ENCODE assay signal across 18 cellular contexts in genomic region chr12:21599143-21599999, GRCh38.
DNase-seq lines count a peak whose midpoint lies in the region; ATAC-seq lines count a peak whose summit lies in the region.
"Had no signal": no experiment of that assay in that cellular context is flagged by ENCODE, and none has a peak within 500 bp of the region (broad histone marks: within the 10 kb centered on the region; RNA-seq: fewer than 3 reads in every experiment).

No MANE protein-coding gene starts in this region.

- peaks cover 2% of the 10 kb centered on the region for H3K9me3 Mint-ChIP-seq in memory B cell
- H3K9me3 Mint-ChIP-seq: activated T-helper 1 cell treated with anti-CD3 and anti-CD28 coated beads, Interleukin-12 subunit alpha, Interleukin-12 subunit beta, Interleukin-2, Interleukin-4 antibody, amounts not matched to agents 30 ng/mL and 10 ng/mL and 1 ng/mL, durations not matched to agents 14 hours and 24 hours and 36 hours had no signal

- H3K27ac Mint-ChIP-seq in memory B cell, result peak overlapping the region; percentile 35
- H3K27ac Mint-ChIP-seq: activated naive CD4-positive, alpha-beta T cell treated with anti-CD3 and anti-CD28 coated beads, Interleukin-2, amount 50 U/mL, for 72 hours; activated T-helper 1 cell treated with anti-CD3 and anti-CD28 coated beads, Interleukin-12 subunit alpha, Interleukin-12 subunit beta, Interleukin-2, Interleukin-4 antibody, amounts not matched to agents 30 ng/mL and 10 ng/mL and 1 ng/mL, durations not matched to agents 14 hours and 24 hours and 36 hours had no signal

- no peaks in the 10 kb centered on the region for H3K36me3 Mint-ChIP-seq in memory B cell

- peaks cover 15% of the 10 kb centered on the region for H3K4me1 Mint-ChIP-seq in memory B cell

- DNase-seq in memory B cell (ENCODE audit: low spot score in 2 of 2), result peak in 1 of 2 donors; percentile 3
- DNase-seq in NCI-H2107 treated with DMSO at 0.1 percent for 48 hours (lab: John Stamatoyannopoulos, UW; ENCODE audit: unreplicated experiment), result no peak
- no peak for DNase-seq in RKO (ENCODE audit: low spot score)
- DNase-seq in HPDE6-E6E7 (ENCODE audit: extremely low spot score), result no peak
- DNase-seq: activated CD4-positive, alpha-beta T cell treated with anti-CD3 and anti-CD28 coated beads for 48 hours; cerebellar nuclear complex; hypothalamus; NCI-H2107; NCI-H524 treated with DMSO at 0.1 percent for 48 hours; spleen; stimulated activated CD4-positive, alpha-beta T cell treated with anti-CD3 and anti-CD28 coated beads, Interleukin-4, amount 100 ng/mL, for 24 hours had no signal

- ATAC-seq in GM18499 (IDR thresholded peaks at IDR 0.05; ENCODE audit: insufficient read depth, unreplicated experiment) (peak; percentile 79), GM19395 (IDR thresholded peaks at IDR 0.05; ENCODE audit: unreplicated experiment) (peak; percentile 59), HG03575 (IDR thresholded peaks at IDR 0.05; ENCODE audit: extremely low read depth, insufficient number of reproducible peaks, low FRiP score, unreplicated experiment) (peak; percentile 52), memory B cell (ENCODE audit: low read depth) (peak; percentile 97), HG02970 (IDR thresholded peaks at IDR 0.05; ENCODE audit: low FRiP score, unreplicated experiment) (no peak)
- ATAC-seq: activated naive CD4-positive, alpha-beta T cell treated with anti-CD3 and anti-CD28 coated beads, Interleukin-2, amount 50 U/mL, for 72 hours; Right ventricle myocardium inferior had no signal

- no peaks in the 10 kb centered on the region for H3K27me3 Mint-ChIP-seq in memory B cell

- peak overlapping the region; percentile 60 for H3K4me3 Mint-ChIP-seq in memory B cell
- H3K4me3 Mint-ChIP-seq: activated T-helper 1 cell treated with anti-CD3 and anti-CD28 coated beads, Interleukin-12 subunit alpha, Interleukin-12 subunit beta, Interleukin-2, Interleukin-4 antibody, amounts not matched to agents 30 ng/mL and 10 ng/mL and 1 ng/mL, durations not matched to agents 14 hours and 24 hours and 36 hours had no signal
